Comparison of ENCODE assay signal across 12 cellular contexts in the genomic region with DNA sequence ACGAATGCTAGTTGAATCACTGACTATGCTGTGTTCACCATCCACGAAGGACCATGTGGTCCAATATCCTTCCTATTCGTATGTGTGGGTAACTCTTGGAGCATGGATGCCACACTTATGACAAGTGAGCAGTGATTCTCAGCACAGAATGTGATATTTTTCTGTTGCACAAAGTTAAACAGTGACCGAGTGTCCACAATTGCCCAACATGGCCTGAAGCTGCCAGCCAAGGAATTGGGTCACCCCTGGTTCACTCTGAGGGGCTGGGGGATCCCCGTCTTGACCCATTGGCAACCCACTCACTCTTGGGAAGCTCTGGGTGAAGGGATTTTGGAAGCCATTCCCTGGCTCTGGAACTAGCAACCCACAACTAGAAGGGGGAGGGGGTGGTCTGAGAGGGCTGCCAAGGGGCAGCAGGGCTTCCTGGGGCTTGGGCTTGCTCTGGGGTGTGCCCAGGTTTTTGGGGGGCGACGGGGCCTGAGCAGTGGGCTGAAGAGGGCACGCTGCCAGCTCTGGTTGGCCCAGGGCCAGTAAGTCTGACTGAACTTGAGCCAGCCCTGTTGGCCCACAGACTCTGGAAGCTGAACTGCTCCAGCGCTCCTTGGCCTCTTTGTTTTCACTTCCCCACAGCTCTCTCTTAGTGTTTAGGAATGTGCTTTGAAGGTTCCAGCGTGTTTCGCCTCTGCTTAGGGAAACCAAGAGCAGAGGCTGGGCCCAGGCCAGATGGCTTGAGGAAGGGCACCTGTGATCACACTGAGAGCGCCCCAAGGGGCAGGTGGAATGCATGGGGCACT. TPM values are rescaled to one million over a fixed set of nuclear protein-coding genes. Genes with fewer than 3 reads are reported as not detected.
DNase-seq lines count a peak whose midpoint lies in the region; ATAC-seq and TF ChIP-seq lines count a peak whose summit lies in the region.
"Had no signal": no experiment of that assay in that cellular context is flagged by ENCODE, and none has a peak within 500 bp of the region (broad histone marks: within the 10 kb centered on the region; RNA-seq: fewer than 3 reads in every experiment).

No MANE protein-coding gene starts in this region.

- TF ChIP-seq CTCF in RWPE2 (IDR thresholded peaks at IDR 0.05; ENCODE audit: poor library complexity, severe bottlenecking) = no peak
- TF ChIP-seq CTCF in fibroblast of the aortic adventitia (IDR thresholded peaks at IDR 0.05; ENCODE audit: insufficient read depth, low read length) = no peak
- no peak for TF ChIP-seq CTCF in neural crest cell (conservative IDR thresholded peaks at IDR 0.05)
- no peak for TF ChIP-seq CTCF in endothelial cell (IDR thresholded peaks at IDR 0.05; ENCODE audit: unreplicated experiment)

- 0 out of 3 replicates have a peak, but pooled peaks have one; percentile 27 for ATAC-seq in RWPE2 (ENCODE audit: low read depth)
- ATAC-seq in GM21529 (IDR thresholded peaks at IDR 0.05; ENCODE audit: unreplicated experiment) = no peak
- ATAC-seq in HG03097 (IDR thresholded peaks at IDR 0.05; ENCODE audit: low FRiP score, unreplicated experiment) = no peak
- ATAC-seq: stimulated activated memory B cell treated with anti-CD40 and anti-IgM and Interleukin-4, amounts not matched to agents 10 μg/mL and 1 μg/mL and 100 μg/mL, for 72 hours had no signal

- DNase-seq in ACHN (peak; percentile 46), RWPE2 (ENCODE audit: low spot score) (no peak), fibroblast of the aortic adventitia (ENCODE audit: low read depth) (peak; percentile 76), neural crest cell (ENCODE audit: low read depth, low spot score) (no peak), endothelial cell (ENCODE audit: low spot score) (no peak), HK-2 (ENCODE audit: unreplicated experiment) (no peak)
- DNase-seq: activated CD4-positive, alpha-beta memory T cell treated with anti-CD3 and anti-CD28 coated beads, Interleukin-2, amount 10 ng/mL, durations not matched to agents 7 days and 5 days; NCI-H2081 had no signal

- H3K9me3 ChIP-seq in RWPE2 (ENCODE audit: severe bottlenecking) = no peaks in the 10 kb centered on the region
- H3K9me3 ChIP-seq: SJCRH30 had no signal

- H3K36me3 Mint-ChIP-seq in neural crest cell (ENCODE audit: low read depth) = no peaks in the 10 kb centered on the region
- H3K36me3 Mint-ChIP-seq in endothelial cell (ENCODE audit: low read depth, unreplicated experiment) = no peaks in the 10 kb centered on the region
- H3K36me3 Mint-ChIP-seq: stimulated activated memory B cell treated with anti-CD40 and anti-IgM and Interleukin-4, amounts not matched to agents 10 μg/mL and 1 μg/mL and 100 μg/mL, for 72 hours had no signal

- no peaks in the 10 kb centered on the region for H3K27me3 ChIP-seq in RWPE2 (ENCODE audit: insufficient read depth, poor library complexity, severe bottlenecking)
- H3K27me3 ChIP-seq: SJCRH30 had no signal

- H3K27ac Mint-ChIP-seq in neural crest cell (ENCODE audit: unreplicated experiment) = peak overlapping the region; percentile 86
- no peak overlapping the region for H3K27ac Mint-ChIP-seq in endothelial cell (ENCODE audit: unreplicated experiment)
- H3K27ac Mint-ChIP-seq: activated CD4-positive, alpha-beta memory T cell treated with anti-CD3 and anti-CD28 coated beads, Interleukin-2, amount 10 ng/mL, durations not matched to agents 7 days and 5 days; stimulated activated memory B cell treated with anti-CD40 and anti-IgM and Interleukin-4, amounts not matched to agents 10 μg/mL and 1 μg/mL and 100 μg/mL, for 72 hours had no signal

- H3K4me3 ChIP-seq in RWPE2 (ENCODE audit: severe bottlenecking) (no peak overlapping the region), fibroblast of the aortic adventitia (ENCODE audit: low read depth, low read length) (no peak overlapping the region)
- H3K4me3 ChIP-seq: SJCRH30 had no signal

- H3K9me3 Mint-ChIP-seq in neural crest cell = no peaks in the 10 kb centered on the region
- H3K9me3 Mint-ChIP-seq in endothelial cell (ENCODE audit: unreplicated experiment) = no peaks in the 10 kb centered on the region
- H3K9me3 Mint-ChIP-seq: activated CD4-positive, alpha-beta memory T cell treated with anti-CD3 and anti-CD28 coated beads, Interleukin-2, amount 10 ng/mL, durations not matched to agents 7 days and 5 days; stimulated activated memory B cell treated with anti-CD40 and anti-IgM and Interleukin-4, amounts not matched to agents 10 μg/mL and 1 μg/mL and 100 μg/mL, for 72 hours had no signal

- in situ Hi-C loops in ACHN (cut with HindIII; ENCODE audit: low pct_ligation_motif_present, low pct_unique_long_range_greater_than_20kb, low sequenced_read_pairs) = no loop called here

- H3K4me1 ChIP-seq in RWPE2 (ENCODE audit: insufficient read depth, poor library complexity, severe bottlenecking) = no peaks in the 10 kb centered on the region
- H3K4me1 ChIP-seq: SJCRH30 had no signal

- peaks cover 8% of the 10 kb centered on the region for H3K27me3 Mint-ChIP-seq in neural crest cell (ENCODE audit: low read depth)
- peaks cover 2% of the 10 kb centered on the region for H3K27me3 Mint-ChIP-seq in endothelial cell (ENCODE audit: unreplicated experiment)
- H3K27me3 Mint-ChIP-seq: activated CD4-positive, alpha-beta memory T cell treated with anti-CD3 and anti-CD28 coated beads, Interleukin-2, amount 10 ng/mL, durations not matched to agents 7 days and 5 days; stimulated activated memory B cell treated with anti-CD40 and anti-IgM and Interleukin-4, amounts not matched to agents 10 μg/mL and 1 μg/mL and 100 μg/mL, for 72 hours had no signal

- H3K4me1 Mint-ChIP-seq in neural crest cell (peaks cover 29% of the 10 kb centered on the region), endothelial cell (ENCODE audit: unreplicated experiment) (peaks cover 16% of the 10 kb centered on the region)
- H3K4me1 Mint-ChIP-seq: activated CD4-positive, alpha-beta memory T cell treated with anti-CD3 and anti-CD28 coated beads, Interleukin-2, amount 10 ng/mL, durations not matched to agents 7 days and 5 days had no signal

- no peak overlapping the region for H3K27ac ChIP-seq in RWPE2 (ENCODE audit: poor library complexity, severe bottlenecking)
- H3K27ac ChIP-seq: SJCRH30 had no signal

- no peaks in the 10 kb centered on the region for H3K36me3 ChIP-seq in RWPE2 (ENCODE audit: low read depth)

- H3K4me3 Mint-ChIP-seq in neural crest cell = peak overlapping the region; percentile 62
- H3K4me3 Mint-ChIP-seq in endothelial cell (ENCODE audit: unreplicated experiment) = no peak overlapping the region
- H3K4me3 Mint-ChIP-seq: activated CD4-positive, alpha-beta memory T cell treated with anti-CD3 and anti-CD28 coated beads, Interleukin-2, amount 10 ng/mL, durations not matched to agents 7 days and 5 days; stimulated activated memory B cell treated with anti-CD40 and anti-IgM and Interleukin-4, amounts not matched to agents 10 μg/mL and 1 μg/mL and 100 μg/mL, for 72 hours had no signal

RNA-seq across cellular contexts. Expression of a gene that starts 43.1 kb away (rescaled TPM):
- total RNA-seq in fibroblast of the aortic adventitia (ENCODE audit: low replicate concordance) (8.2 and 12.7 TPM in 2 replicates), neural crest cell (33.2 and 41.1 TPM in 2 replicates), endothelial cell (ENCODE audit: unreplicated experiment) (34.5 TPM)

Comparison
In these comparisons a context has a peak if more than half of its experiments do, and no peak if none do; other contexts are left out.
1. DNase-seq: peak in ACHN (single experiment) and fibroblast of the aortic adventitia (single experiment); none in RWPE2 (single experiment), neural crest cell (single experiment), endothelial cell (single experiment) and HK-2 (single experiment).